Comparison of ENCODE assay signal across 17 cellular contexts in genomic region chr7:156693627-156694026, GRCh38. TPM values are rescaled to one million over a fixed set of nuclear protein-coding genes. Genes with fewer than 3 reads are reported as not detected.
DNase-seq lines count a peak whose midpoint lies in the region; TF ChIP-seq lines count a peak whose summit lies in the region.
"Had no signal": no experiment of that assay in that cellular context is flagged by ENCODE, and none has a peak within 500 bp of the region (broad histone marks: within the 10 kb centered on the region; RNA-seq: fewer than 3 reads in every experiment).

No MANE protein-coding gene starts in this region.

- no peak overlapping the region for H4K12ac ChIP-seq in trophoblast cell (ENCODE audit: low read depth, low read length)

- H3K18ac ChIP-seq in trophoblast cell (ENCODE audit: low read length): no peak overlapping the region

- no peak overlapping the region for H3K9ac ChIP-seq in trophoblast cell (ENCODE audit: low read length)

- no peak overlapping the region for H3K4me2 ChIP-seq in trophoblast cell (ENCODE audit: low read length)

- H3K4me1 Mint-ChIP-seq in activated naive CD4-positive, alpha-beta T cell treated with anti-CD3 and anti-CD28 coated beads for 36 hours (ENCODE audit: low read depth): no peaks in the 10 kb centered on the region

- H2AFZ ChIP-seq in trophoblast cell (ENCODE audit: insufficient read depth, low read length, poor library complexity): no peak overlapping the region

- peaks cover 8% of the 10 kb centered on the region for H3K9me3 ChIP-seq in trophoblast cell (ENCODE audit: insufficient read depth, low read depth, low read length)

- H4K91ac ChIP-seq in trophoblast cell (ENCODE audit: low read depth, low read length): no peak overlapping the region

- H3K9me3 Mint-ChIP-seq in activated naive CD4-positive, alpha-beta T cell treated with anti-CD3 and anti-CD28 coated beads for 36 hours: peaks cover 14% of the 10 kb centered on the region

- WGBS in trophoblast cell (ENCODE audit: extremely low coverage, insufficient coverage, insufficient read length): no CpG with 5 or more reads among the region's 3 CpGs

- intact Hi-C loops in activated naive CD4-positive, alpha-beta T cell treated with anti-CD3 and anti-CD28 coated beads for 36 hours (cut with micrococcal nuclease): no loop called here

- no peaks in the 10 kb centered on the region for H3K4me1 ChIP-seq in trophoblast cell (ENCODE audit: control insufficient read depth in 1 of 2, insufficient read depth in 2 of 2, low read length in 2 of 2)
- H3K4me1 ChIP-seq: HAP-1 had no signal

- no peak overlapping the region for H2AK5ac ChIP-seq in trophoblast cell (ENCODE audit: low read length)

- H3K27ac Mint-ChIP-seq in activated naive CD4-positive, alpha-beta T cell treated with anti-CD3 and anti-CD28 coated beads for 36 hours: no peak overlapping the region
- H3K27ac Mint-ChIP-seq: HFFc6 had no signal

- no peak overlapping the region for H2BK5ac ChIP-seq in trophoblast cell (ENCODE audit: low read depth, low read length, poor library complexity)

- H3K79me1 ChIP-seq in trophoblast cell (ENCODE audit: low read length): no peaks in the 10 kb centered on the region

- no peaks in the 10 kb centered on the region for H3K27me3 Mint-ChIP-seq in activated naive CD4-positive, alpha-beta T cell treated with anti-CD3 and anti-CD28 coated beads for 36 hours (ENCODE audit: low read depth)
- H3K27me3 Mint-ChIP-seq: CD4-positive, alpha-beta memory T cell had no signal

- H3K79me2 ChIP-seq in trophoblast cell (ENCODE audit: control insufficient read depth, insufficient read depth, low read length, poor library complexity): no peaks in the 10 kb centered on the region

- CTCF ChIA-PET in activated naive CD4-positive, alpha-beta T cell treated with anti-CD3 and anti-CD28 coated beads for 36 hours (lab: Charles Lee): no interaction called here

- no peak overlapping the region for H3K23ac ChIP-seq in trophoblast cell (ENCODE audit: low read length)

- H3K4me3 ChIP-seq in LNCaP clone FGC (ENCODE audit: low read depth, low read length) (no peak overlapping the region), trophoblast cell (ENCODE audit: low read depth, low read length) (no peak overlapping the region)
- H3K4me3 ChIP-seq: HAP-1 had no signal

- peaks cover 35% of the 10 kb centered on the region for H3K36me3 Mint-ChIP-seq in activated naive CD4-positive, alpha-beta T cell treated with anti-CD3 and anti-CD28 coated beads for 36 hours (ENCODE audit: low read depth)

- no peak overlapping the region for H3K4me3 Mint-ChIP-seq in activated naive CD4-positive, alpha-beta T cell treated with anti-CD3 and anti-CD28 coated beads for 36 hours
- H3K4me3 Mint-ChIP-seq: CD4-positive, alpha-beta memory T cell; HFFc6 had no signal

- no peak overlapping the region for H3K14ac ChIP-seq in trophoblast cell (ENCODE audit: low read length)

- H3K27me3 ChIP-seq in trophoblast cell (ENCODE audit: insufficient read depth, low read length): no peaks in the 10 kb centered on the region

- no peak overlapping the region for H4K8ac ChIP-seq in trophoblast cell (ENCODE audit: low read depth, low read length)

- no peak overlapping the region for H2BK12ac ChIP-seq in trophoblast cell (ENCODE audit: low read length)

- DNase-seq in LNCaP clone FGC (ENCODE audit: low read depth) (peak; percentile 84), medulla oblongata (ENCODE audit: extremely low spot score) (peak; percentile 2), trophoblast cell (no peak), HUDEP-2 (lab: John Stamatoyannopoulos, UW; ENCODE audit: unreplicated experiment in 76 of 76) (no peak)
- no peak for DNase-seq in activated naive CD4-positive, alpha-beta T cell treated with anti-CD3 and anti-CD28 coated beads for 36 hours
- DNase-seq: C1 segment of cervical spinal cord; Calu3; CD4-positive, alpha-beta memory T cell; COR-L47; DMS53; DMS79 treated with DMSO at 0.1 percent for 48 hours; GF-D8; GOT3; HFFc6 had no signal

- peaks cover 2 to 3% of the 10 kb centered on the region in 2 experiments for H3K36me3 ChIP-seq in trophoblast cell (ENCODE audit: control insufficient read depth in 1 of 2, insufficient read depth in 2 of 2, low read length in 2 of 2)
- H3K36me3 ChIP-seq: HAP-1 had no signal

- no peak for TF ChIP-seq CTCF in LNCaP clone FGC (IDR thresholded peaks at IDR 0.05; ENCODE audit: control insufficient read depth, extremely low read depth, insufficient read depth)
- TF ChIP-seq CTCF in VCaP (conservative IDR thresholded peaks at IDR 0.05): no peak

- H3K27ac ChIP-seq in VCaP (peak overlapping the region; percentile 54), trophoblast cell (ENCODE audit: low read depth, low read length) (no peak overlapping the region)

- no peak overlapping the region for H2BK120ac ChIP-seq in trophoblast cell (ENCODE audit: insufficient read depth, low read length, poor library complexity)

- no peak overlapping the region for H3K4ac ChIP-seq in trophoblast cell (ENCODE audit: low read depth, low read length)

RNA-seq across cellular contexts. Expression of gene RNF32, which starts 53.1 kb away (rescaled TPM):
- under 1 TPM; 0.31 to 0.64 TPM for total RNA-seq in activated naive CD4-positive, alpha-beta T cell treated with anti-CD3 and anti-CD28 coated beads for 36 hours
- 1.4 and 1.6 TPM in 2 replicates for polyA plus RNA-seq in trophoblast cell (2013)
- total RNA-seq: A172 had no signal

Comparison
In these comparisons a context has a peak if more than half of its experiments do, and no peak if none do; other contexts are left out.
1. DNase-seq: peak in LNCaP clone FGC (single experiment) and medulla oblongata (single experiment); none in activated naive CD4-positive, alpha-beta T cell treated with anti-CD3 and anti-CD28 coated beads for 36 hours (single experiment), trophoblast cell (0 of 2) and HUDEP-2 (0 of 76).